ENCODE assay signal across 1 cellular context in the genomic region with DNA sequence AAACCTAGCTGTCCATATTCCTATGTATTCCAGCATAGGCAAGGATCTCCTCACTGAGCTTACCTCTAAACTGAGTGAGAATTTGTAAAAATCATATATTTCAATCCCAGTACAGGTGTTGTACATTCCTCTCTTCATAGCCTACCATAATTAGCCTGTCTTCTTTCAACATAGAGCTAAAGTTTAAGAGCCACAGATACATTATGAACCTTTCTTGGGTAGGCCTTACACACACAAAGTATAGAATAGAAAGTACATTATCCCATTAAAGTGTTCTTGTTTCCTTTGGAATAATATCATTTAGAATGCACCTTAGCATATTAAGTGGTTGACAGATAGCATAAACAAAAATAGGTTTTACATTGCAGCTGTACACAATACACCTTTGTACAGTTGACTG.
TF ChIP-seq lines count a peak whose summit lies in the region.

No MANE protein-coding gene starts in this region.

TF ChIP-seq in HCT116, 20 proteins besides CTCF, POLR2A, EP300 and RAD21 (continued from another document):
- TF ChIP-seq, protein P1, sequence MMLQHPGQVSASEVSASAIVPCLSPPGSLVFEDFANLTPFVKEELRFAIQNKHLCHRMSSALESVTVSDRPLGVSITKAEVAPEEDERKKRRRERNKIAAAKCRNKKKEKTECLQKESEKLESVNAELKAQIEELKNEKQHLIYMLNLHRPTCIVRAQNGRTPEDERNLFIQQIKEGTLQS (IDR thresholded peaks at IDR 0.05) = no peak
- TF ChIP-seq CBX3 (IDR thresholded peaks at IDR 0.05; ENCODE audit: low read depth) = no peak
